1 cellular context compared by ENCODE assay signal in genomic region chr4:176320340-176320975, GRCh38.
TF ChIP-seq lines count a peak whose summit lies in the region.

No MANE protein-coding gene starts in this region.

TF ChIP-seq in HepG2, 621 proteins besides CTCF, POLR2A, EP300 and RAD21 (continued from another document and continues in another):
- TF ChIP-seq ESRRA (CRISPR knock-in tag; IDR thresholded peaks at IDR 0.05; ENCODE audit: low read depth) (no peak), NFKBIZ (CRISPR knock-in tag; IDR thresholded peaks at IDR 0.05) (no peak), IRF9 (CRISPR knock-in tag; IDR thresholded peaks at IDR 0.05; ENCODE audit: borderline replicate concordance) (no peak; the same call in 1 of the 2 replicates), RARG (CRISPR knock-in tag; IDR thresholded peaks at IDR 0.05; ENCODE audit: low read depth) (no peak), TSC22D2 (CRISPR knock-in tag; IDR thresholded peaks at IDR 0.05; ENCODE audit: borderline replicate concordance) (no peak), CCAR2 (optimal IDR thresholded peaks at IDR 0.05; ENCODE audit: low read depth, low read length) (no peak), ZNF451 (CRISPR knock-in tag; IDR thresholded peaks at IDR 0.05) (peak; percentile 51; the same call in 1 of the 2 replicates), FOSL2 (CRISPR knock-in tag; IDR thresholded peaks at IDR 0.05) (no peak), E2F2 (CRISPR knock-in tag; IDR thresholded peaks at IDR 0.05; ENCODE audit: borderline replicate concordance) (no peak), GLI4 (CRISPR knock-in tag; IDR thresholded peaks at IDR 0.05; ENCODE audit: borderline replicate concordance) (no peak), PHF21A (CRISPR knock-in tag; IDR thresholded peaks at IDR 0.05) (no peak), PCBP2 (optimal IDR thresholded peaks at IDR 0.05; ENCODE audit: low read depth, low read length, poor library complexity, severe bottlenecking) (no peak), PRDM4 (CRISPR knock-in tag; IDR thresholded peaks at IDR 0.05; ENCODE audit: borderline replicate concordance) (no peak), TFAP4 (IDR thresholded peaks at IDR 0.05; ENCODE audit: borderline replicate concordance, low read depth) (no peak), MED8 (CRISPR knock-in tag; IDR thresholded peaks at IDR 0.05; ENCODE audit: insufficient replicate concordance) (no peak), ZNF878 (CRISPR knock-in tag; IDR thresholded peaks at IDR 0.05) (no peak), REST (IDR thresholded peaks at IDR 0.05; ENCODE audit: borderline replicate concordance in 1 of 2, low read depth in 1 of 2, low read length in 2 of 2) (peak in 1 of 2 experiments; percentile 23; a peak in 1 of 4 replicates), KLF15 (CRISPR knock-in tag; IDR thresholded peaks at IDR 0.05; ENCODE audit: borderline replicate concordance) (0 out of 2 replicates have a peak, but pooled peaks have one; percentile 32), HCFC1 (IDR thresholded peaks at IDR 0.05; ENCODE audit: low read depth, low read length) (no peak), ZNF720 (CRISPR knock-in tag; IDR thresholded peaks at IDR 0.05) (no peak), NAIF1 (CRISPR knock-in tag; IDR thresholded peaks at IDR 0.05; ENCODE audit: borderline replicate concordance) (no peak), ZBTB26 (CRISPR knock-in tag; IDR thresholded peaks at IDR 0.05; ENCODE audit: borderline replicate concordance) (no peak), SIX4 (CRISPR knock-in tag; IDR thresholded peaks at IDR 0.05) (no peak), ZKSCAN8 (CRISPR knock-in tag; IDR thresholded peaks at IDR 0.05; ENCODE audit: borderline replicate concordance) (no peak), JUN (CRISPR knock-in tag; IDR thresholded peaks at IDR 0.05) (no peak), ZMYM2 (CRISPR knock-in tag; IDR thresholded peaks at IDR 0.05) (no peak), TAF15 (IDR thresholded peaks at IDR 0.05; ENCODE audit: low read depth, low read length, poor library complexity, severe bottlenecking) (peak; percentile 52), ARNTL (CRISPR knock-in tag; IDR thresholded peaks at IDR 0.05) (no peak), ZFY (CRISPR knock-in tag; IDR thresholded peaks at IDR 0.05) (peak; percentile 60), KDM5A (IDR thresholded peaks at IDR 0.05; ENCODE audit: borderline replicate concordance, low read length) (no peak), NKX3-1 (CRISPR knock-in tag; IDR thresholded peaks at IDR 0.05) (no peak), HNRNPL (IDR thresholded peaks at IDR 0.05; ENCODE audit: low read depth, low read length) (no peak), BRCA1 (CRISPR knock-in tag; IDR thresholded peaks at IDR 0.05) (no peak), ZNF180 (CRISPR knock-in tag; IDR thresholded peaks at IDR 0.05; ENCODE audit: borderline replicate concordance, low read depth) (no peak), TFDP1 (CRISPR knock-in tag; IDR thresholded peaks at IDR 0.05; ENCODE audit: borderline replicate concordance) (peak; percentile 88), ARNT2 (CRISPR knock-in tag; IDR thresholded peaks at IDR 0.05; ENCODE audit: low read depth) (peak; percentile 61), ZNF597 (CRISPR knock-in tag; IDR thresholded peaks at IDR 0.05) (no peak), HNRNPH1 (optimal IDR thresholded peaks at IDR 0.05; ENCODE audit: low read depth, low read length) (no peak), LCORL (IDR thresholded peaks at IDR 0.05) (no peak), LCORL (CRISPR knock-in tag; IDR thresholded peaks at IDR 0.05) (no peak), ZNF772 (CRISPR knock-in tag; IDR thresholded peaks at IDR 0.05) (no peak), ARID5B (CRISPR knock-in tag; IDR thresholded peaks at IDR 0.05) (peak; percentile 40), GLMP (CRISPR knock-in tag; IDR thresholded peaks at IDR 0.05; ENCODE audit: borderline replicate concordance) (no peak), SOX6 (IDR thresholded peaks at IDR 0.05) (no peak), SOX6 (CRISPR knock-in tag; IDR thresholded peaks at IDR 0.05) (no peak), SYNCRIP (IDR thresholded peaks at IDR 0.05; ENCODE audit: insufficient read depth, low read depth, low read length) (no peak), PTBP1 (IDR thresholded peaks at IDR 0.05; ENCODE audit: low read depth, low read length, poor library complexity, severe bottlenecking) (no peak), ATM (IDR thresholded peaks at IDR 0.05; ENCODE audit: borderline replicate concordance) (no peak), ZNF441 (CRISPR knock-in tag; IDR thresholded peaks at IDR 0.05; ENCODE audit: borderline replicate concordance) (no peak)
